Comparison of ENCODE assay signal across 34 cellular contexts in the genomic region with DNA sequence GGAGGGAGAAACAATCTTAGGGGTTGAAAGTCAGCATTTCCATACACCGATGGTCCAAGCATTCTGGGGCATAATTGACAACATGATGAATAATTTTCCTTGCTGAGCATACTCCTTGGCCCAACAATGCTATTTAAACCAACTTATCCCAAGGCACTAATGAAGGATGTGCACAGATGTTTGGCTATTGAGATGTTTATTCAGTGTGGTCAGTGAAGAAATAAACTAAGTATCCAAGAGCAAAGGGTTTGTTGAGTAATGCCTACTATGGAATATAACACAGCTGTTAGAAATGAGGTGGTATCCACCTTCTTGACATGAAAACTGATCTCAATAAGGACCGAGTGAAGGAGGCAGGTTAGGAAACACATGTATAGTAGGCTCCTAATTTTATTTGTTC. TPM values are rescaled to one million over a fixed set of nuclear protein-coding genes. Genes with fewer than 3 reads are reported as not detected.
"Had no signal": no experiment of that assay in that cellular context is flagged by ENCODE, and none has a peak within 500 bp of the region (broad histone marks: within the 10 kb centered on the region; RNA-seq: fewer than 3 reads in every experiment).

No MANE protein-coding gene starts in this region.

- H3K4me2 ChIP-seq: neural progenitor cell, smooth muscle cell had no signal

- H3K9me3 ChIP-seq: ovary, psoas muscle, right lobe of liver, sigmoid colon, spleen, suprapubic skin, thoracic aorta, thyroid gland, tibial nerve, upper lobe of left lung, vagina had no signal

- H3K27me3 ChIP-seq: ovary, right lobe of liver, sigmoid colon, thyroid gland, upper lobe of left lung, vagina had no signal

- H3K4me3 ChIP-seq: neural progenitor cell, ovary, psoas muscle, right lobe of liver, sigmoid colon, skin epidermis, smooth muscle cell, spleen, suprapubic skin, thoracic aorta, thyroid gland, tibial nerve, upper lobe of left lung, vagina had no signal

- H2AFZ ChIP-seq: neural progenitor cell, parathyroid adenoma had no signal

- DNase-seq: natural killer cell; occipital lobe; ovary; posterior cingulate gyrus; psoas muscle; right cardiac atrium; right lobe of liver; sigmoid colon; spleen; stimulated activated CD4-positive, alpha-beta T cell treated with anti-CD3 and anti-CD28 coated beads, Interleukin-12 subunit alpha, Interleukin-12 subunit beta, amount 100 ng/mL, for 4 hours; stimulated activated CD4-positive, alpha-beta T cell treated with anti-CD3 and anti-CD28 coated beads, Interleukin-1b, Interleukin-23, amount 100 ng/mL, for 48 hours; stimulated activated CD4-positive, alpha-beta T cell treated with anti-CD3 and anti-CD28 coated beads, Interleukin-4, amount 100 ng/mL, for 1 hour; stimulated activated CD4-positive, alpha-beta T cell treated with anti-CD3 and anti-CD28 coated beads, Interleukin-4, amount 100 ng/mL, for 4 hours; stimulated activated CD8-positive, alpha-beta memory T cell treated with anti-CD3 and anti-CD28 coated beads, Interleukin-4, amount 100 ng/mL, for 48 hours; stimulated activated naive CD4-positive, alpha-beta T cell; stimulated activated naive CD8-positive, alpha-beta T cell treated with anti-CD3 and anti-CD28 coated beads, Interleukin-15, amount 100 ng/mL, for 72 hours; stimulated activated naive CD8-positive, alpha-beta T cell treated with anti-CD3 and anti-CD28 coated beads, Interleukin-15, Interleukin-2, amounts not matched to agents 100 U/mL and 50 U/mL, for 24 hours; substantia nigra; thyroid gland; trophoblast cell; upper lobe of left lung had no signal

- H3K27ac ChIP-seq: neural progenitor cell, ovary, parathyroid adenoma, psoas muscle, right lobe of liver, sigmoid colon, skin epidermis, spleen, suprapubic skin, thoracic aorta, thyroid gland, tibial nerve, upper lobe of left lung, vagina had no signal

- H3K79me2 ChIP-seq: parathyroid adenoma had no signal

- H3K36me3 ChIP-seq: neural progenitor cell, ovary, right lobe of liver, sigmoid colon, spleen, suprapubic skin, thoracic aorta, thyroid gland, tibial nerve, upper lobe of left lung, vagina had no signal

- H3K4me1 ChIP-seq: parathyroid adenoma, psoas muscle, right lobe of liver, sigmoid colon, spleen, suprapubic skin, thyroid gland, tibial nerve, upper lobe of left lung, vagina had no signal

- H3K9ac ChIP-seq: neural progenitor cell, parathyroid adenoma had no signal

RNA-seq across cellular contexts. Expression of a gene that starts 53.9 kb away (rescaled TPM):
- total RNA-seq: natural killer cell, osteoblast, psoas muscle, sigmoid colon, smooth muscle cell, spleen, thoracic aorta, thyroid gland, tibial nerve, vagina had no signal
- polyA plus RNA-seq: ovary had no signal

RNA-seq across cellular contexts. Expression of a gene that starts 58.0 kb away (rescaled TPM):
- total RNA-seq: natural killer cell, occipital lobe, osteoblast, progenitor cell of endocrine pancreas, psoas muscle, renal cortical epithelial cell, sigmoid colon, smooth muscle cell, spleen, suprapubic skin, thoracic aorta, tibial nerve, upper lobe of left lung, ureter had no signal
- polyA plus RNA-seq: neural cell had no signal
